Comparison of ENCODE assay signal across 15 cellular contexts in the genomic region with DNA sequence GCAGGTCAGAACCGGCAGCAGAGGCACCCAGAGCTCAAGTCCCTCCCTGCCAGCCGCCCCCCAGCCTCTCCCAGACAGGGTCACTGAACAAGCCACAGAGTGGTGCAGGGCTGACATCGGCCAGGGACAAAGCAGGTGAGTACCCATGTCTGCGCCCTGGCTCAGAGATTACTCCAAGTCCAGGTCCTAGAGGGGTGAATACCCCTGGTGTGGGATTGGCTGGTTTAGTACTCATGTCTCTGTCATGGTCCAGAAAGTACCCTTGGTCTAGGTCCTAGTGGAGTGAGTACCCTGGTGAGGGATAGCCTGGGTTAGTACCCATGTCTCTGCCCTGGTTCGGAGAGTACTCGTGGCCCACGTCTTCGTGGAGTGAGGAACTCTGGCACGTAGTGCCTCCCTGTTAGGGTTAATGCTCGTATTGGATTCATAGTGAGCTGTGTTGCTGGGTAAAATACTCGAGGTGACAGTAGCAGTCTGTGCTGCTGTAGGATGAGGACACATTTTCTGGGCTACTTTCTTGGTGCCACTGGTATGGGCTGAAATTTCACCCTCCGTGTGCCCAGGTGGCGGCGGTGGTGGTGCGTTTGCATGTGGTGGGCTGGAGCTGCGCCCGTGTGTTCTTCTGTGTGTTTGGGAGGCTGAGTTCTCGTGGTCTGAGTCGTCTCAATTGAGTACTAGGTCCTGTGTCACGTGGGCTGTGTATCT. TPM values are rescaled to one million over a fixed set of nuclear protein-coding genes. Genes with fewer than 3 reads are reported as not detected.
DNase-seq lines count a peak whose midpoint lies in the region; ATAC-seq, FAIRE-seq and TF ChIP-seq lines count a peak whose summit lies in the region.
"Had no signal": no experiment of that assay in that cellular context is flagged by ENCODE, and none has a peak within 500 bp of the region (broad histone marks: within the 10 kb centered on the region; RNA-seq: fewer than 3 reads in every experiment).

No MANE protein-coding gene starts in this region.

- DNase-seq in A549 (ENCODE audit: low read depth in 1 of 2, low spot score in 1 of 2) (no peak), DMS114 treated with DMSO at 0.1 percent for 48 hours (lab: John Stamatoyannopoulos, UW; ENCODE audit: unreplicated experiment) (peak; percentile 19), lower lobe of right lung (peak; percentile 38), T-cell (no peak), nucleus accumbens (lab: John Stamatoyannopoulos, UW) (no peak)
- DNase-seq in activated CD4-positive, alpha-beta memory T cell treated with anti-CD3 and anti-CD28 coated beads for 36 hours: peak; percentile 7
- DNase-seq in activated naive CD4-positive, alpha-beta T cell treated with anti-CD3 and anti-CD28 coated beads for 36 hours: no peak
- DNase-seq: cerebellar nuclear complex, NCI-H2107, SJCRH30, substantia nigra had no signal

- H3K27me3 ChIP-seq in lower lobe of right lung (ENCODE audit: low read depth): peaks cover 2% of the 10 kb centered on the region
- H3K27me3 ChIP-seq: SJCRH30 had no signal

- no peak overlapping the region for H3K27ac Mint-ChIP-seq in activated CD4-positive, alpha-beta memory T cell treated with anti-CD3 and anti-CD28 coated beads for 36 hours
- H3K27ac Mint-ChIP-seq in T-cell: no peak overlapping the region
- H3K27ac Mint-ChIP-seq in activated naive CD4-positive, alpha-beta T cell treated with anti-CD3 and anti-CD28 coated beads for 36 hours: no peak overlapping the region

- intact Hi-C loops in activated CD4-positive, alpha-beta memory T cell treated with anti-CD3 and anti-CD28 coated beads for 36 hours (cut with micrococcal nuclease): no loop called here
- intact Hi-C loops in lower lobe of right lung (cut with DNase I): no loop called here
- intact Hi-C loops in activated naive CD4-positive, alpha-beta T cell treated with anti-CD3 and anti-CD28 coated beads for 36 hours (cut with micrococcal nuclease): no loop called here

- no peak for TF ChIP-seq RAD21 in A549 (conservative IDR thresholded peaks at IDR 0.05 in 1 of 2, IDR thresholded peaks at IDR 0.05 in 1 of 2)

- POLR2A ChIA-PET in A549 (lab: Yijun Ruan, JAX) (no interaction called here), T-cell (lab: Charles Lee) (no interaction called here)
- POLR2A ChIA-PET in activated CD4-positive, alpha-beta memory T cell treated with anti-CD3 and anti-CD28 coated beads for 36 hours (lab: Charles Lee): no interaction called here

- no peaks in the 10 kb centered on the region for H3K4me1 Mint-ChIP-seq in activated CD4-positive, alpha-beta memory T cell treated with anti-CD3 and anti-CD28 coated beads for 36 hours (ENCODE audit: low read depth)
- H3K4me1 Mint-ChIP-seq in T-cell: peaks cover 0 to 3% (median 0%) of the 10 kb centered on the region in 3 donors
- no peaks in the 10 kb centered on the region for H3K4me1 Mint-ChIP-seq in activated naive CD4-positive, alpha-beta T cell treated with anti-CD3 and anti-CD28 coated beads for 36 hours (ENCODE audit: low read depth)

- peak in 1 of 2 experiments; percentile 23; a peak in 2 of 6 replicates for ATAC-seq in A549
- ATAC-seq in lower lobe of right lung: peak in 1 of 2 donors; percentile 18
- ATAC-seq in T-cell (replicated peaks in 1 of 4): no peak

- H3K9me3 ChIP-seq in A549 (no peaks in the 10 kb centered on the region), lower lobe of right lung (no peaks in the 10 kb centered on the region)
- H3K9me3 ChIP-seq: prostate gland, SJCRH30 had no signal

- H3K36me3 Mint-ChIP-seq in activated CD4-positive, alpha-beta memory T cell treated with anti-CD3 and anti-CD28 coated beads for 36 hours: no peaks in the 10 kb centered on the region
- no peaks in the 10 kb centered on the region for H3K36me3 Mint-ChIP-seq in T-cell
- H3K36me3 Mint-ChIP-seq in activated naive CD4-positive, alpha-beta T cell treated with anti-CD3 and anti-CD28 coated beads for 36 hours (ENCODE audit: low read depth): no peaks in the 10 kb centered on the region

- CTCF ChIA-PET in A549 (lab: Yijun Ruan, JAX) (interaction anchor here (0.7 to 1.8 kb wide), 2 partner anchors 9 to 196 kb away, joined by 3 to 7 read pairs; no protein-coding TSS in a partner anchor), T-cell (lab: Charles Lee) (no interaction called here)
- CTCF ChIA-PET in activated CD4-positive, alpha-beta memory T cell treated with anti-CD3 and anti-CD28 coated beads for 36 hours (lab: Charles Lee): no interaction called here
- CTCF ChIA-PET in activated naive CD4-positive, alpha-beta T cell treated with anti-CD3 and anti-CD28 coated beads for 36 hours (lab: Charles Lee): no interaction called here

- TF ChIP-seq CTCF in A549 (IDR thresholded peaks at IDR 0.05): no peak
- no peak for TF ChIP-seq CTCF in lower lobe of right lung (IDR thresholded peaks at IDR 0.05)

- no peak for TF ChIP-seq EP300 in A549 (IDR thresholded peaks at IDR 0.05)

- WGBS in A549 (ENCODE audit: missing lambda C conversion rate): 70% methylated on average over 20 of the region's 20 CpGs

- H3K4me3 Mint-ChIP-seq in activated CD4-positive, alpha-beta memory T cell treated with anti-CD3 and anti-CD28 coated beads for 36 hours: no peak overlapping the region
- H3K4me3 Mint-ChIP-seq in T-cell: no peak overlapping the region
- no peak overlapping the region for H3K4me3 Mint-ChIP-seq in activated naive CD4-positive, alpha-beta T cell treated with anti-CD3 and anti-CD28 coated beads for 36 hours

- no peak overlapping the region for H3K4me2 ChIP-seq in A549

- H3K4me1 ChIP-seq in A549 (no peaks in the 10 kb centered on the region), lower lobe of right lung (no peaks in the 10 kb centered on the region)
- H3K4me1 ChIP-seq: prostate gland, SJCRH30 had no signal

- H3K27ac ChIP-seq in A549 (no peak overlapping the region), lower lobe of right lung (no peak overlapping the region)
- H3K27ac ChIP-seq: C4-2B, prostate gland, SJCRH30 had no signal

- no peaks in the 10 kb centered on the region for H3K9me3 Mint-ChIP-seq in activated CD4-positive, alpha-beta memory T cell treated with anti-CD3 and anti-CD28 coated beads for 36 hours
- H3K9me3 Mint-ChIP-seq in T-cell: no peaks in the 10 kb centered on the region
- no peaks in the 10 kb centered on the region for H3K9me3 Mint-ChIP-seq in activated naive CD4-positive, alpha-beta T cell treated with anti-CD3 and anti-CD28 coated beads for 36 hours

- no peaks in the 10 kb centered on the region for H3K27me3 Mint-ChIP-seq in activated CD4-positive, alpha-beta memory T cell treated with anti-CD3 and anti-CD28 coated beads for 36 hours
- H3K27me3 Mint-ChIP-seq in T-cell: no peaks in the 10 kb centered on the region
- H3K27me3 Mint-ChIP-seq in activated naive CD4-positive, alpha-beta T cell treated with anti-CD3 and anti-CD28 coated beads for 36 hours (ENCODE audit: low read depth): no peaks in the 10 kb centered on the region

- FAIRE-seq in A549 (lab: Jason Lieb, UNC): no peak
- FAIRE-seq: endothelial cell of umbilical vein, GM12891 had no signal

- H3K4me3 ChIP-seq in A549: no peak overlapping the region
- no peak overlapping the region for H3K4me3 ChIP-seq in lower lobe of right lung
- H3K4me3 ChIP-seq: prostate gland, SJCRH30 had no signal

- TF ChIP-seq POLR2A in A549 (IDR thresholded peaks at IDR 0.05; ENCODE audit: low read length): no peak

- H3K36me3 ChIP-seq in lower lobe of right lung: no peaks in the 10 kb centered on the region
- H3K36me3 ChIP-seq: prostate gland, SJCRH30 had no signal

TF ChIP-seq in A549, 52 proteins besides CTCF, POLR2A, EP300 and RAD21:
- TF ChIP-seq GATA3 (IDR thresholded peaks at IDR 0.05; ENCODE audit: borderline replicate concordance) (no peak), FOXS1 (CRISPR knock-in tag; IDR thresholded peaks at IDR 0.05) (no peak), RFX5 (IDR thresholded peaks at IDR 0.05) (peak; percentile 82)
TF ChIP-seq in A549: peak in this region for 1.

RNA-seq across cellular contexts. Expression of gene KNDC1, which starts 25.5 kb away (rescaled TPM):
- polyA plus RNA-seq in A549 (2011; rRNA removed): 0.63 and 0.65 TPM in 2 replicates
- polyA plus RNA-seq in A549 (2012; cell fraction: cytosol; rRNA removed): 0.70 and 2.1 TPM in 2 replicates
- 1.1 and 2.7 TPM in 2 replicates for polyA plus RNA-seq in A549 (2012; cell fraction: nucleus; rRNA removed)
- polyA plus RNA-seq in A549 (2017; fragmentation: RNase III; extraction: RNeasy Plus Mini Kit Qiagen cat#74134 plus additional on column Dnase treatment): 0.49 to 0.73 TPM (median 0.56 TPM) in 3 replicates
- 0.33 and 0.78 TPM in 2 replicates for polyA minus RNA-seq in A549 (2011; rRNA and poly(A)+ RNA removed)
- under 1 TPM; 0.17 to 0.70 TPM for total RNA-seq in activated CD4-positive, alpha-beta memory T cell treated with anti-CD3 and anti-CD28 coated beads for 36 hours
- 10.3 TPM for total RNA-seq in lower lobe of right lung
- 1 to 10 TPM in 1 of 5 donors, under 1 TPM in 4; 0.09 to 1.2 (median 0.35) TPM for total RNA-seq in T-cell
- total RNA-seq in activated naive CD4-positive, alpha-beta T cell treated with anti-CD3 and anti-CD28 coated beads for 36 hours: not detected
- total RNA-seq: endothelial cell of umbilical vein had no signal
- polyA plus RNA-seq: endothelial cell of umbilical vein had no signal

RNA-seq across cellular contexts. Expression of gene ADGRA1, which starts 46.8 kb away (rescaled TPM):
- polyA plus RNA-seq in A549 (2011; rRNA removed) (not detected in 2 replicates), A549 (2017; fragmentation: RNase III; extraction: RNeasy Plus Mini Kit Qiagen cat#74134 plus additional on column Dnase treatment) (0.03 TPM in 1 of 3 replicates, not detected in the others)
- not detected in 2 replicates for polyA plus RNA-seq in A549 (2012; cell fraction: cytosol; rRNA removed)
- polyA plus RNA-seq in A549 (2012; cell fraction: nucleus; rRNA removed): 0.02 TPM in 1 of 2 replicates, not detected in the other
- polyA minus RNA-seq in A549 (2011; rRNA and poly(A)+ RNA removed): not detected in 2 replicates
- total RNA-seq in activated CD4-positive, alpha-beta memory T cell treated with anti-CD3 and anti-CD28 coated beads for 36 hours: not detected
- total RNA-seq in lower lobe of right lung (0.38 TPM), T-cell (not detected)
- not detected for total RNA-seq in activated naive CD4-positive, alpha-beta T cell treated with anti-CD3 and anti-CD28 coated beads for 36 hours
- total RNA-seq: endothelial cell of umbilical vein had no signal
- polyA plus RNA-seq: endothelial cell of umbilical vein had no signal

Comparison
In these comparisons a context has a peak if more than half of its experiments do, and no peak if none do; other contexts are left out.
1. DNase-seq: peak in DMS114 treated with DMSO at 0.1 percent for 48 hours (single experiment), activated CD4-positive, alpha-beta memory T cell treated with anti-CD3 and anti-CD28 coated beads for 36 hours (single experiment) and lower lobe of right lung (single experiment); none in A549 (0 of 2), T-cell (0 of 34), activated naive CD4-positive, alpha-beta T cell treated with anti-CD3 and anti-CD28 coated beads for 36 hours (single experiment) and nucleus accumbens (0 of 56).